In the genomic region with DNA sequence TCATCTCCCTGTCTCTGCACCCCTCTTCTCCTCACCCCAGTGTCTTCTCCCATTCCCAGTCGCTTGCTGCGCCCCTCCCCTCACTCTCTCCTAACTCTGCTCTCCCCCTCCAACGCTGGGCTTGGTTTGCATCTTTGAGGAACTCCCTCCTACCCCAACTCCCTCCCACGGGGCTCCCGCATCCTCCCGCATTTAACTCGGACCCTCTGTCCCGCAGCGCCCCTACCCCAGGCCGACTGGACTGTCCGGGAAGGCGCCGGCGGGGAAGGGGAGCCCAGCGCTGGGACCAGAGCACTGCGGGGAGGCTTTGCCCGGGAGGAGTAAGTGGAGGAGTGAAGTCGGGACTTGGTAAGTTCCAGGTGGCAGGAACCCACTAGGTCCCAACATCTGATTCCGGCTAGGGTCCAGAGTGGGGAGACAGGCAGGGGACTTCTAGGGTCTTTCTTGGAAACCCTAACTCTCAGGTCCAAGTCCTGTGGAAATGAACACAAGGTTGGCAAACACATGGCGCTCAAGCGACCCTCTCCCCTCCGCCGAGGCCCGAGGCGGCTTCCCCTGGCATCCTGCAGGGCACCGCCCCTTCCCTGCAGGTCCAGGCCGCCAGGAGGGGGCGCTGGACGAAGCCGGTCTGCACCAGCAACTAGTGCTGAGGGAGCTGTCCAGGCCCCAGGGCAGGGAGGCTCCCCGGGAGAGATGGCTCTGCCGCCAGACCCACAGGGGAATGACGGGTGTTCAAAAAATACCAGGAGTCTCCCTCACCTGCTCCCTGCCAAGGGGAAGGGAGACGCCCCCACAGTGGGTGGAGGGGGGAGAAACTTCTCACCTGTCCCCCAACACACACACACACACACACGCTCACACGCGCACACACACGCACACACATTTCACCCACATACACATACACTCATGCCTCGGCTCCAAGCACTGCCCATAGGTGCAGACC, we compare ENCODE assay signal across 8 cellular contexts. TPM values are rescaled to one million over a fixed set of nuclear protein-coding genes. Genes with fewer than 3 reads are reported as not detected.
DNase-seq lines count a peak whose midpoint lies in the region; TF ChIP-seq lines count a peak whose summit lies in the region.

No MANE protein-coding gene starts in this region.

- DNase-seq in CD4-positive, alpha-beta memory T cell = peak; percentile 44 to 61 (median 55)
- DNase-seq in HAP-1 (ENCODE audit: low spot score in 2 of 2) (peak; percentile 22 to 90), Peyer's patch (peak; percentile 27 to 65 (median 65)), activated gamma-delta T cell treated with Interleukin-2 at 50 U/mL for 16 hours (peak; percentile 54), cardiac muscle cell (ENCODE audit: low read depth in 1 of 2, low spot score in 1 of 2) (peak; percentile 72 to 90), retinal pigment epithelial cell (ENCODE audit: low read depth) (peak; percentile 16), NCI-H187 (lab: John Stamatoyannopoulos, UW) (no peak), cerebellar nuclear complex (lab: John Stamatoyannopoulos, UW) (no peak)

- POLR2A ChIA-PET in CD4-positive, alpha-beta memory T cell (lab: Charles Lee; ENCODE audit: partially characterized antibody) = no interaction called here

- no peak for TF ChIP-seq POLR2A in Peyer's patch (IDR thresholded peaks at IDR 0.05)

- H3K9me3 Mint-ChIP-seq in CD4-positive, alpha-beta memory T cell = no peaks in the 10 kb centered on the region

- H3K4me1 Mint-ChIP-seq in CD4-positive, alpha-beta memory T cell = peaks cover 2 to 14% (median 6%) of the 10 kb centered on the region in 4 donors

- H3K27ac ChIP-seq in CD4-positive, alpha-beta memory T cell (ENCODE audit: low read depth, low read length) = no peak overlapping the region
- H3K27ac ChIP-seq in Peyer's patch (no peak overlapping the region), cardiac muscle cell (no peak overlapping the region)

- peaks cover 17% of the 10 kb centered on the region for H3K27me3 ChIP-seq in CD4-positive, alpha-beta memory T cell (ENCODE audit: insufficient read depth, low read length)
- H3K27me3 ChIP-seq in HAP-1 (ENCODE audit: low read depth) (no peaks in the 10 kb centered on the region), Peyer's patch (peaks cover 0 to 10% of the 10 kb centered on the region in 2 donors), cardiac muscle cell (peaks cover 25% of the 10 kb centered on the region)

- peak in 4 of 6 experiments; percentile 37 to 44 (median 40) for TF ChIP-seq CTCF in Peyer's patch (IDR thresholded peaks at IDR 0.05)
- peak; percentile 84 for TF ChIP-seq CTCF in cardiac muscle cell (IDR thresholded peaks at IDR 0.05; ENCODE audit: low read depth, low read length)
- peak; percentile 94 for TF ChIP-seq CTCF in retinal pigment epithelial cell (conservative IDR thresholded peaks at IDR 0.05; ENCODE audit: low read depth, low read length)

- no peaks in the 10 kb centered on the region for H3K36me3 ChIP-seq in CD4-positive, alpha-beta memory T cell (ENCODE audit: insufficient read depth, low read length)
- H3K36me3 ChIP-seq in HAP-1 (replicated peaks) = no peaks in the 10 kb centered on the region
- no peaks in the 10 kb centered on the region for H3K36me3 ChIP-seq in Peyer's patch
- H3K36me3 ChIP-seq in cardiac muscle cell = no peaks in the 10 kb centered on the region

- H3K9me3 ChIP-seq in CD4-positive, alpha-beta memory T cell (ENCODE audit: control insufficient read depth in 1 of 2, low read length in 2 of 2) = no peaks in the 10 kb centered on the region
- no peaks in the 10 kb centered on the region for H3K9me3 ChIP-seq in HAP-1
- H3K9me3 ChIP-seq in Peyer's patch = no peaks in the 10 kb centered on the region
- H3K9me3 ChIP-seq in cardiac muscle cell (ENCODE audit: low read depth) = no peaks in the 10 kb centered on the region

- H3K27me3 Mint-ChIP-seq in CD4-positive, alpha-beta memory T cell = peaks cover 18 to 20% of the 10 kb centered on the region in 2 donors

- H3K36me3 Mint-ChIP-seq in CD4-positive, alpha-beta memory T cell = no peaks in the 10 kb centered on the region

- in situ Hi-C loops in HAP-1 (cut with MboI; ENCODE audit: low sequenced_read_pairs) = loop anchor here (10.0 kb wide), 1 partner anchor 224 kb away; no protein-coding TSS in a partner anchor

- CTCF ChIA-PET in CD4-positive, alpha-beta memory T cell (lab: Charles Lee; ENCODE audit: partially characterized antibody) = interaction anchor here (2.1 to 2.8 kb wide), 2 partner anchors 8 to 15 kb away, joined by 8 to 14 read pairs; no protein-coding TSS in a partner anchor

- intact Hi-C loops in CD4-positive, alpha-beta memory T cell (cut with micrococcal nuclease) = no loop called here

- no peak overlapping the region for H3K4me3 ChIP-seq in CD4-positive, alpha-beta memory T cell (ENCODE audit: low read length in 2 of 2)
- H3K4me3 ChIP-seq in HAP-1 (no peak overlapping the region), Peyer's patch (no peak overlapping the region), cardiac muscle cell (no peak overlapping the region), retinal pigment epithelial cell (ENCODE audit: low read length) (peak overlapping the region; percentile 14)

- peak overlapping the region in 2 of 7 donors; percentile 52 to 59 for H3K27ac Mint-ChIP-seq in CD4-positive, alpha-beta memory T cell

- H3K4me3 Mint-ChIP-seq in CD4-positive, alpha-beta memory T cell = peak overlapping the region in 5 of 8 donors; percentile 2 to 63 (median 36)

- peaks cover 13% of the 10 kb centered on the region for H3K4me1 ChIP-seq in CD4-positive, alpha-beta memory T cell (ENCODE audit: insufficient read depth, low read length)
- no peaks in the 10 kb centered on the region for H3K4me1 ChIP-seq in HAP-1
- H3K4me1 ChIP-seq in Peyer's patch = peaks cover 0 to 10% (median 0%) of the 10 kb centered on the region in 4 donors
- H3K4me1 ChIP-seq in cardiac muscle cell (ENCODE audit: low read depth) = no peaks in the 10 kb centered on the region

RNA-seq across cellular contexts. Expression of gene LHFPL4, which starts 53.2 kb away (rescaled TPM):
- total RNA-seq in CD4-positive, alpha-beta memory T cell = not detected
- under 1 TPM in 1 of 2 donors, not detected in 1; 0.33 TPM for polyA plus RNA-seq in CD4-positive, alpha-beta memory T cell
- total RNA-seq in Peyer's patch = under 1 TPM in 1 of 4 donors, not detected in 3; 0.54 TPM
- not detected in 2 replicates for total RNA-seq in cardiac muscle cell
- 0.14 and 0.24 TPM in 2 replicates for polyA plus RNA-seq in cardiac muscle cell

Comparison
In these comparisons a context has a peak if more than half of its experiments do, and no peak if none do; other contexts are left out.
1. DNase-seq: peak in CD4-positive, alpha-beta memory T cell (5 of 5), HAP-1 (2 of 2), Peyer's patch (3 of 3), activated gamma-delta T cell treated with Interleukin-2 at 50 U/mL for 16 hours (single experiment), cardiac muscle cell (2 of 2) and retinal pigment epithelial cell (single experiment); none in NCI-H187 (0 of 2) and cerebellar nuclear complex (0 of 2).
2. CTCF ChIP-seq: peak in every context shown above with its lines; median percentile 94 in retinal pigment epithelial cell; 84 in cardiac muscle cell; 40 in Peyer's patch.